In the genomic region with DNA sequence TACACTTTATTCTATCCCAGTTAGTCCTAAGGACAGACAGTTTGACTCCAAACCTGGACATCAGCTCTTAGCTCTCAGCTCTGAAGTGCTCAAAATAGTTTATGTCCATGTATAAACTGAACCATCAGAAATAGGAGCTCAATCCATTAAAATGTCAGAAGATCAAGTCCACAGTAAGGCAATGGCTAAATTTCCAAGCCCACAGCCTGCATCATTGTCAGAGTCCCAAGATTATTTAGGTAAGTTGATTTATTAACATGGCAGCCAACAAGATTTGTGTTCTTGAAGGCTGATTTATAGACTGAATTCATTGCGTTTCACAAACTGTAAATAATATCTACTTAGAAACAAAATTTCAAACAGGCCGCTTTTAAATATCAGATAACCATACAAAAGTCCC, we compare ENCODE assay signal across 8 cellular contexts.
"Had no signal": no experiment of that assay in that cellular context is flagged by ENCODE, and none has a peak within 500 bp of the region (broad histone marks: within the 10 kb centered on the region; RNA-seq: fewer than 3 reads in every experiment).

No MANE protein-coding gene starts in this region.

- DNase-seq: GM23248, GOT3, H7, IMR-90, KG1 had no signal

- H3K4me3 ChIP-seq: GM23248, HAP-1, K562 had no signal

- H3K36me3 ChIP-seq: HAP-1 had no signal

- H3K9ac ChIP-seq: GM23248 had no signal

- H3K9me3 ChIP-seq: HAP-1 had no signal

- H3K27ac ChIP-seq: GM23248 had no signal

- H2AFZ ChIP-seq: GM23248 had no signal

- ATAC-seq: HCT116, K562 had no signal
